In the genomic region with DNA sequence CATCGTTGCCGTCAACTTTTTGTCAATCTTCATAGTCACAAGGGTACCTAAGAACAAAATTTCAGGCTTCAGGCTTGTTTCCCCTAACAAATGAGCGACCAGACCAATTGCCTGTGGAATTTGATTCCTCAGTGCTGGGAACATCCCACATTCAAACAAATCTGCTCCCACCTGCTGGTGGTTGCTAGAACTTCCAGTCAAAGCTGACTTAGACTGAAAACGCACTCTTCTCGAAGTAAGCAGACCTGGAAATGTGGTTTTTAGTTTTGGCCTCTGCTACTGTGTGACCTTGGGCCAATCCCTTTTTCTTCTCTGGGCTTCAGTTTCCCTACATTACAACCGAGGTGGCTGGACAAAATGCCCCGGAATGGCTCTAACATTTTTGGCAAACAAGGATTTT, we compare ENCODE assay signal across 9 cellular contexts. TPM values are rescaled to one million over a fixed set of nuclear protein-coding genes. Genes with fewer than 3 reads are reported as not detected.
A peak's percentile ranks its signal among the peaks of the same experiment; 100 is the strongest.
DNase-seq lines count a peak whose midpoint lies in the region; ATAC-seq, FAIRE-seq and TF ChIP-seq lines count a peak whose summit lies in the region.
"Had no signal": no experiment of that assay in that cellular context is flagged by ENCODE, and none has a peak within 500 bp of the region (broad histone marks: within the 10 kb centered on the region; RNA-seq: fewer than 3 reads in every experiment).

No MANE protein-coding gene starts in this region.

- H3K4me3 ChIP-seq in AG04450 (ENCODE audit: low read depth, low read length) (no peak overlapping the region), adrenal gland (no peak overlapping the region), kidney (ENCODE audit: low read length in 2 of 2) (no peak overlapping the region)

- H3K36me3 ChIP-seq in adrenal gland (replicated peaks in 1 of 2): no peaks in the 10 kb centered on the region
- no peaks in the 10 kb centered on the region for H3K36me3 ChIP-seq in kidney (ENCODE audit: control insufficient read depth in 1 of 2, insufficient read depth in 2 of 2, low read length in 2 of 2)

- TF ChIP-seq POLR2A in GM12891 (IDR thresholded peaks at IDR 0.05; ENCODE audit: low read depth, low read length): no peak
- no peak for TF ChIP-seq POLR2A in adrenal gland (IDR thresholded peaks at IDR 0.05)

- H3K4me1 ChIP-seq in adrenal gland (replicated peaks in 1 of 2): no peaks in the 10 kb centered on the region
- no peaks in the 10 kb centered on the region for H3K4me1 ChIP-seq in kidney (ENCODE audit: control insufficient read depth in 1 of 2, insufficient read depth in 1 of 2, low read depth in 1 of 2, low read length in 2 of 2)

- TF ChIP-seq CTCF in AG04450 (IDR thresholded peaks at IDR 0.05; ENCODE audit: low read depth, low read length) (peak; percentile 62), adrenal gland (IDR thresholded peaks at IDR 0.05) (peak; percentile 34 to 61 (median 49)), kidney (IDR thresholded peaks at IDR 0.05; ENCODE audit: borderline replicate concordance, extremely low read depth, insufficient read depth) (peak; percentile 47)

- intact Hi-C loops in adrenal gland (cut with DNase I) (loop anchor here (5.0 to 10.0 kb wide), 2 partner anchors 881 to 884 kb away; no protein-coding TSS in a partner anchor), kidney (cut with DNase I) (no loop called here)

- CTCF ChIA-PET in AG04450 (lab: Charles Lee): interaction anchor here (1.1 to 8.3 kb wide), 3 partner anchors 12 to 888 kb away, joined by 3 to 157 read pairs (median 30); no protein-coding TSS in a partner anchor

- 0 to 14% (median 8%) methylated on average over 5 to 7 of the region's 7 CpGs for WGBS in adrenal gland, 4 donors

- FAIRE-seq in GM12891 (lab: Jason Lieb, UNC) (peak; percentile 31), kidney (lab: Jason Lieb, UNC) (no peak)
- FAIRE-seq: endometrium had no signal

- H3K9me3 ChIP-seq in AG04450 (ENCODE audit: control insufficient read depth, insufficient read depth, low read length): no peaks in the 10 kb centered on the region
- no peaks in the 10 kb centered on the region for H3K9me3 ChIP-seq in adrenal gland (replicated peaks in 1 of 3)
- H3K9me3 ChIP-seq in kidney (ENCODE audit: control insufficient read depth in 1 of 2, low read length in 2 of 2): no peaks in the 10 kb centered on the region

- no peak overlapping the region for H3K9ac ChIP-seq in kidney (ENCODE audit: low read length in 2 of 2)

- POLR2A ChIA-PET in AG04450 (lab: Yijun Ruan, JAX): no interaction called here

- H3K27ac ChIP-seq in AG04450 (ENCODE audit: low read depth, low read length) (no peak overlapping the region), adrenal gland (no peak overlapping the region), kidney (ENCODE audit: low read depth in 2 of 2, low read length in 2 of 2) (no peak overlapping the region)

- no peak for ATAC-seq in HG03108 (IDR thresholded peaks at IDR 0.05; ENCODE audit: unreplicated experiment)
- no peak for ATAC-seq in HG02840 (IDR thresholded peaks at IDR 0.05; ENCODE audit: low FRiP score, unreplicated experiment)

- DNase-seq in AG04450 (ENCODE audit: low read depth, low spot score): peak; percentile 13
- no peak for DNase-seq in GM12891 (ENCODE audit: insufficient read length, low spot score)
- DNase-seq in NCI-H1092 (lab: John Stamatoyannopoulos, UW): peak; percentile 7
- peak; percentile 26 to 65 (median 44) for DNase-seq in adrenal gland
- DNase-seq in kidney: no peak
- no peak for DNase-seq in activated gamma-delta T cell treated with Interleukin-2 at 50 U/mL for 16 hours

- H3K27me3 ChIP-seq in AG04450 (ENCODE audit: control insufficient read depth, insufficient read depth, low read length): peaks cover 7% of the 10 kb centered on the region
- H3K27me3 ChIP-seq in adrenal gland: peaks cover 29% of the 10 kb centered on the region

TF ChIP-seq in GM12891, 5 proteins besides CTCF, POLR2A, EP300 and RAD21:
- TF ChIP-seq SPI1 (IDR thresholded peaks at IDR 0.05; ENCODE audit: low read depth, low read length) (no peak), POLR2AphosphoS5 (IDR thresholded peaks at IDR 0.05; ENCODE audit: low read depth, low read length) (no peak), POU2F2 (IDR thresholded peaks at IDR 0.05; ENCODE audit: low read depth, low read length) (no peak), TAF1 (IDR thresholded peaks at IDR 0.05; ENCODE audit: low read depth, low read length) (no peak), PAX5 (IDR thresholded peaks at IDR 0.05; ENCODE audit: insufficient read depth, low read length, severe bottlenecking) (no peak)

RNA-seq across cellular contexts. Expression of gene GABRQ, which starts 1.8 kb away (rescaled TPM):
- polyA plus RNA-seq in AG04450 (2011; rRNA removed) (0.05 TPM in 2 replicates), adrenal gland (1 to 10 TPM in 1 of 3 donors, under 1 TPM in 2; 0.57 to 4.1 (median 0.97) TPM), kidney (ENCODE audit: insufficient read depth, low read depth, low replicate concordance) (not detected)
- polyA minus RNA-seq in AG04450 (2011; rRNA and poly(A)+ RNA removed): 0.04 and 0.05 TPM in 2 replicates
- not detected for polyA plus RNA-seq in GM12891 (2012; ENCODE audit: low read depth, missing spikeins)
- total RNA-seq in adrenal gland (1 to 10 TPM in 1 of 8 donors, under 1 TPM in 3, not detected in 4; 0.11 to 3.3 (median 0.67) TPM), kidney (0.03 TPM)

Comparison
In these comparisons a context has a peak if more than half of its experiments do, and no peak if none do; other contexts are left out.
1. DNase-seq: peak in AG04450 (single experiment), NCI-H1092 (single experiment) and adrenal gland (7 of 7); none in GM12891 (single experiment), kidney (single experiment) and activated gamma-delta T cell treated with Interleukin-2 at 50 U/mL for 16 hours (single experiment).
2. Peak in every context shown above with its lines, with median percentiles within 50 percentile points of each other: CTCF ChIP-seq.